In genomic region chr4:56530269-56531148, GRCh38 we compare ENCODE assay signal across 8 cellular contexts. TPM values are rescaled to one million over a fixed set of nuclear protein-coding genes. Genes with fewer than 3 reads are reported as not detected.
DNase-seq lines count a peak whose midpoint lies in the region; ATAC-seq and TF ChIP-seq lines count a peak whose summit lies in the region.

No MANE protein-coding gene starts in this region.

- TF ChIP-seq CTCF in BJ (IDR thresholded peaks at IDR 0.05; ENCODE audit: insufficient read depth, low read depth, low read length) (no peak), mucosa of descending colon (IDR thresholded peaks at IDR 0.05) (no peak)

- H3K4me1 ChIP-seq in mucosa of descending colon (ENCODE audit: low read depth) = peaks cover 4% of the 10 kb centered on the region

- ATAC-seq in GM19372 (IDR thresholded peaks at IDR 0.05; ENCODE audit: low read depth, unreplicated experiment) = peak; percentile 98
- ATAC-seq in HG03457 (IDR thresholded peaks at IDR 0.05; ENCODE audit: unreplicated experiment) = peak; percentile 94
- peak; percentile 98 for ATAC-seq in mucosa of descending colon

- POLR2A ChIA-PET in BJ (lab: Charles Lee) = no interaction called here

- H3K36me3 ChIP-seq in BJ (ENCODE audit: control insufficient read depth, insufficient read depth, low read length) (no peaks in the 10 kb centered on the region), mucosa of descending colon (ENCODE audit: low read depth) (no peaks in the 10 kb centered on the region)

- no peaks in the 10 kb centered on the region for H3K9me3 ChIP-seq in mucosa of descending colon

- H3K27me3 ChIP-seq in BJ (ENCODE audit: control insufficient read depth, insufficient read depth, low read length) = peaks cover 10% of the 10 kb centered on the region

- TF ChIP-seq POLR2A in erythroblast (IDR thresholded peaks at IDR 0.05; ENCODE audit: low read length) = peak; percentile 88

- H3K4me3 ChIP-seq in BJ (ENCODE audit: low read depth, low read length) (peak overlapping the region; percentile 57), mucosa of descending colon (no peak overlapping the region)

- CTCF ChIA-PET in BJ (lab: Yijun Ruan, JAX) = interaction anchor here (0.8 to 2.1 kb wide), 2 partner anchors 14 to 268 kb away, joined by 3 to 8 read pairs; no protein-coding TSS in a partner anchor

- intact Hi-C loops in mucosa of descending colon (cut with DNase I, micrococcal nuclease) = no loop called here

- DNase-seq in BJ (ENCODE audit: low read depth) (peak; percentile 14), NOMO-1 treated with DMSO at 0.1 percent for 48 hours (lab: John Stamatoyannopoulos, UW; ENCODE audit: unreplicated experiment) (peak; percentile 74), erythroblast (lab: John Stamatoyannopoulos, UW) (peak; percentile 96 to 98), mucosa of descending colon (peak; percentile 84 to 85 (median 84))
- peak; percentile 91 for DNase-seq in activated CD8-positive, alpha-beta memory T cell treated with anti-CD3 and anti-CD28 coated beads, Interleukin-2, amount 50 U/mL, for 48 hours
- DNase-seq in stimulated activated CD8-positive, alpha-beta memory T cell treated with anti-CD3 and anti-CD28 coated beads, Interleukin-15, amount 100 ng/mL, for 48 hours (ENCODE audit: low read depth in 2 of 2) = peak; percentile 68 to 74

RNA-seq across cellular contexts. Expression of gene ARL9, which starts 24.9 kb away (rescaled TPM):
- polyA plus RNA-seq in BJ (2011; rRNA removed) = 0.23 and 0.29 TPM in 2 replicates
- polyA minus RNA-seq in BJ (2011; rRNA and poly(A)+ RNA removed) = 0.19 TPM in 1 of 2 replicates, not detected in the other
- total RNA-seq in mucosa of descending colon = under 1 TPM in 1 of 3 donors, not detected in 2; 0.28 TPM

Comparison
In these comparisons a context has a peak if more than half of its experiments do, and no peak if none do; other contexts are left out.
1. DNase-seq: peak in every context shown above with its lines; median percentile 97 in erythroblast; 91 in activated CD8-positive, alpha-beta memory T cell treated with anti-CD3 and anti-CD28 coated beads, Interleukin-2, amount 50 U/mL, for 48 hours; 84 in mucosa of descending colon; 74 in NOMO-1 treated with DMSO at 0.1 percent for 48 hours; 71 in stimulated activated CD8-positive, alpha-beta memory T cell treated with anti-CD3 and anti-CD28 coated beads, Interleukin-15, amount 100 ng/mL, for 48 hours; 14 in BJ.